ENCODE assay signal across 11 cellular contexts in genomic region chr5:88665750-88666215, GRCh38.
A peak's percentile ranks its signal among the peaks of the same experiment; 100 is the strongest.
DNase-seq lines count a peak whose midpoint lies in the region; ATAC-seq and TF ChIP-seq lines count a peak whose summit lies in the region.
"Had no signal": no experiment of that assay in that cellular context is flagged by ENCODE, and none has a peak within 500 bp of the region (broad histone marks: within the 10 kb centered on the region; RNA-seq: fewer than 3 reads in every experiment).

No MANE protein-coding gene starts in this region.

- no peak overlapping the region for H2AFZ ChIP-seq in OCI-LY7 (ENCODE audit: low read length)

- H3K27ac Mint-ChIP-seq in progenitor cell of endocrine pancreas, result peak overlapping the region; percentile 44

- H3K9me3 ChIP-seq in OCI-LY7 (ENCODE audit: low read length) (no peaks in the 10 kb centered on the region), gastrocnemius medialis (no peaks in the 10 kb centered on the region)
- H3K9me3 ChIP-seq: transverse colon had no signal

- H3K9me2 ChIP-seq in OCI-LY7 (ENCODE audit: insufficient read depth, low read length), result no peaks in the 10 kb centered on the region

- H3K27me3 ChIP-seq in dorsolateral prefrontal cortex (peaks cover 0 to 21% (median 0%) of the 10 kb centered on the region in 45 donors), gastrocnemius medialis (peaks cover 99 to 100% (median 100%) of the 10 kb centered on the region in 3 donors)

- no peaks in the 10 kb centered on the region for H3K36me3 Mint-ChIP-seq in progenitor cell of endocrine pancreas (ENCODE audit: insufficient read depth)

- no peak overlapping the region for H3K27ac ChIP-seq in OCI-LY7 (ENCODE audit: low read depth, low read length, poor library complexity, severe bottlenecking)
- H3K27ac ChIP-seq in dorsolateral prefrontal cortex, result peak overlapping the region; percentile 81 to 100 (median 99)
- H3K27ac ChIP-seq in gastrocnemius medialis, result no peak overlapping the region
- H3K27ac ChIP-seq: transverse colon had no signal

- no peaks in the 10 kb centered on the region for H3K79me2 ChIP-seq in OCI-LY7 (ENCODE audit: insufficient read depth, low read depth, low read length)

- intact Hi-C loops in OCI-LY7 (cut with micrococcal nuclease; ENCODE audit: unreplicated experiment), result no loop called here
- intact Hi-C loops in dorsolateral prefrontal cortex (cut with DNase I), result no loop called here
- intact Hi-C loops in gastrocnemius medialis (cut with DNase I; ENCODE audit: low total_unique reads), result loop anchor here (10.0 kb wide), 1 partner anchor 761 kb away; no protein-coding TSS in a partner anchor

- peak; percentile 25 for DNase-seq in NCI-H748 (lab: John Stamatoyannopoulos, UW; ENCODE audit: unreplicated experiment)
- no peak for DNase-seq in NCI-H748 treated with DMSO at 0.1 percent for 48 hours (lab: John Stamatoyannopoulos, UW)
- DNase-seq in OCI-LY7 (ENCODE audit: low spot score), result no peak
- no peak for DNase-seq in dorsolateral prefrontal cortex
- DNase-seq in progenitor cell of endocrine pancreas (ENCODE audit: low spot score, unreplicated experiment), result no peak
- DNase-seq in T-helper 9 cell, result no peak
- no peak for DNase-seq in gastrocnemius medialis
- DNase-seq: NCI-H1092; stimulated activated CD4-positive, alpha-beta T cell treated with anti-CD3 and anti-CD28 coated beads, Interleukin-2, amount 100 ng/mL, for 48 hours; transverse colon had no signal

- H3K9me3 Mint-ChIP-seq in progenitor cell of endocrine pancreas (ENCODE audit: low read depth), result no peaks in the 10 kb centered on the region

- no peaks in the 10 kb centered on the region for H3K36me3 ChIP-seq in OCI-LY7 (ENCODE audit: insufficient read depth, low read length)
- no peaks in the 10 kb centered on the region for H3K36me3 ChIP-seq in gastrocnemius medialis
- H3K36me3 ChIP-seq: transverse colon had no signal

- BruUV-seq in OCI-LY7 (replicated peaks; lab: Mats Ljungman, UMichigan), result no TSS peak

- H3K4me3 ChIP-seq in OCI-LY7 (ENCODE audit: low read depth, low read length, poor library complexity, severe bottlenecking), result no peak overlapping the region
- peak overlapping the region; percentile 39 to 93 (median 78) for H3K4me3 ChIP-seq in dorsolateral prefrontal cortex
- H3K4me3 ChIP-seq in gastrocnemius medialis, result no peak overlapping the region

- peaks cover 34% of the 10 kb centered on the region for H3K4me1 ChIP-seq in OCI-LY7 (ENCODE audit: insufficient read depth, low read length, poor library complexity, severe bottlenecking)
- peaks cover 7 to 14% of the 10 kb centered on the region in 2 donors for H3K4me1 ChIP-seq in gastrocnemius medialis

- H3K4me1 Mint-ChIP-seq in progenitor cell of endocrine pancreas (ENCODE audit: low read depth), result peaks cover 9% of the 10 kb centered on the region

- peaks cover 93% of the 10 kb centered on the region for H3K27me3 Mint-ChIP-seq in progenitor cell of endocrine pancreas

- no peak for TF ChIP-seq POLR2A in gastrocnemius medialis (IDR thresholded peaks at IDR 0.05)

- peaks cover 4% of the 10 kb centered on the region; the same call in 1 of the 2 replicates for H4K20me1 ChIP-seq in OCI-LY7 (ENCODE audit: insufficient read depth, low read length)

- POLR2A ChIA-PET in OCI-LY7 (lab: Charles Lee), result interaction anchor here (0.7 to 2.4 kb wide), 5 partner anchors 8 to 71 kb away, joined by 4 to 16 read pairs (median 5); no protein-coding TSS in a partner anchor

- in situ Hi-C loops in gastrocnemius medialis (cut with MboI; ENCODE audit: low sequenced_read_pairs in 4 of 4), result no loop called here

- no peak overlapping the region for H3K4me3 Mint-ChIP-seq in progenitor cell of endocrine pancreas (ENCODE audit: low read depth)

- no peak for ATAC-seq in GM21619 (IDR thresholded peaks at IDR 0.05; ENCODE audit: unreplicated experiment)
- no peak for ATAC-seq in gastrocnemius medialis

- TF ChIP-seq CTCF in OCI-LY7 (conservative IDR thresholded peaks at IDR 0.05; ENCODE audit: low read length), result no peak
- peak in 1 of 56 donors; percentile 21 for TF ChIP-seq CTCF in dorsolateral prefrontal cortex (IDR thresholded peaks at IDR 0.05 in 54 of 56, conservative IDR thresholded peaks at IDR 0.05 in 2 of 56; ENCODE audit: low read depth in 1 of 56, partially characterized antibody in 56 of 56)
- TF ChIP-seq CTCF in progenitor cell of endocrine pancreas (IDR thresholded peaks at IDR 0.05; ENCODE audit: unreplicated experiment), result no peak
- no peak for TF ChIP-seq CTCF in gastrocnemius medialis (IDR thresholded peaks at IDR 0.05 in 4 of 5, conservative IDR thresholded peaks at IDR 0.05 in 1 of 5)

- peak overlapping the region; percentile 81; the same call in 1 of the 2 replicates for H3K4me2 ChIP-seq in OCI-LY7 (ENCODE audit: low read length)

- CTCF ChIA-PET in OCI-LY7 (lab: Charles Lee; ENCODE audit: unreplicated experiment), result no interaction called here

Comparison
In these comparisons a context has a peak if more than half of its experiments do, and no peak if none do; other contexts are left out.
1. H3K27ac ChIP-seq: peak in dorsolateral prefrontal cortex (59 of 59); none in OCI-LY7 (single experiment) and gastrocnemius medialis (0 of 4).
2. H3K4me3 ChIP-seq: peak in dorsolateral prefrontal cortex (59 of 59); none in OCI-LY7 (single experiment) and gastrocnemius medialis (0 of 4).